ENCODE assay signal across 1 cellular context in the genomic region with DNA sequence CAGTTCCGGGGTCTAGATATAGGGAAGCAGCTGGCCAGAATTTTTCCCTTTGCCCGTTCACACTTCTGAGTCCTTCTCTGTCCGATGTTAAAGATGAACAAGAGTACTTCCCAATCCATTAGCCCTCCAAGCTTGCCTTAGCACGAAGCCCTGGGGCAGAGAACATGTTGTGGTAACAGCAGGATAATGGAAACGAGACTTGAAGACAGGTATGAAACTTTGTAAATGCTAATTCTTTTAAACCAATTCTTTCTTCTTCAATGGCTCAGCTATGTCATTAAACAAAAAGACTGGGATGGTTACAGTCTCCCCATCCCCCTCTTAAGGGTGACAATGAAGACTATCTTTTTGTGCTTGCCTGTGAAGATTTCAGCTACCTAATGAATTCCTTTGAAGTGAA.
TF ChIP-seq lines count a peak whose summit lies in the region.

No MANE protein-coding gene starts in this region.

TF ChIP-seq in H1, 55 proteins besides CTCF, POLR2A, EP300 and RAD21 (continued from another document):
- TF ChIP-seq, protein P1, sequence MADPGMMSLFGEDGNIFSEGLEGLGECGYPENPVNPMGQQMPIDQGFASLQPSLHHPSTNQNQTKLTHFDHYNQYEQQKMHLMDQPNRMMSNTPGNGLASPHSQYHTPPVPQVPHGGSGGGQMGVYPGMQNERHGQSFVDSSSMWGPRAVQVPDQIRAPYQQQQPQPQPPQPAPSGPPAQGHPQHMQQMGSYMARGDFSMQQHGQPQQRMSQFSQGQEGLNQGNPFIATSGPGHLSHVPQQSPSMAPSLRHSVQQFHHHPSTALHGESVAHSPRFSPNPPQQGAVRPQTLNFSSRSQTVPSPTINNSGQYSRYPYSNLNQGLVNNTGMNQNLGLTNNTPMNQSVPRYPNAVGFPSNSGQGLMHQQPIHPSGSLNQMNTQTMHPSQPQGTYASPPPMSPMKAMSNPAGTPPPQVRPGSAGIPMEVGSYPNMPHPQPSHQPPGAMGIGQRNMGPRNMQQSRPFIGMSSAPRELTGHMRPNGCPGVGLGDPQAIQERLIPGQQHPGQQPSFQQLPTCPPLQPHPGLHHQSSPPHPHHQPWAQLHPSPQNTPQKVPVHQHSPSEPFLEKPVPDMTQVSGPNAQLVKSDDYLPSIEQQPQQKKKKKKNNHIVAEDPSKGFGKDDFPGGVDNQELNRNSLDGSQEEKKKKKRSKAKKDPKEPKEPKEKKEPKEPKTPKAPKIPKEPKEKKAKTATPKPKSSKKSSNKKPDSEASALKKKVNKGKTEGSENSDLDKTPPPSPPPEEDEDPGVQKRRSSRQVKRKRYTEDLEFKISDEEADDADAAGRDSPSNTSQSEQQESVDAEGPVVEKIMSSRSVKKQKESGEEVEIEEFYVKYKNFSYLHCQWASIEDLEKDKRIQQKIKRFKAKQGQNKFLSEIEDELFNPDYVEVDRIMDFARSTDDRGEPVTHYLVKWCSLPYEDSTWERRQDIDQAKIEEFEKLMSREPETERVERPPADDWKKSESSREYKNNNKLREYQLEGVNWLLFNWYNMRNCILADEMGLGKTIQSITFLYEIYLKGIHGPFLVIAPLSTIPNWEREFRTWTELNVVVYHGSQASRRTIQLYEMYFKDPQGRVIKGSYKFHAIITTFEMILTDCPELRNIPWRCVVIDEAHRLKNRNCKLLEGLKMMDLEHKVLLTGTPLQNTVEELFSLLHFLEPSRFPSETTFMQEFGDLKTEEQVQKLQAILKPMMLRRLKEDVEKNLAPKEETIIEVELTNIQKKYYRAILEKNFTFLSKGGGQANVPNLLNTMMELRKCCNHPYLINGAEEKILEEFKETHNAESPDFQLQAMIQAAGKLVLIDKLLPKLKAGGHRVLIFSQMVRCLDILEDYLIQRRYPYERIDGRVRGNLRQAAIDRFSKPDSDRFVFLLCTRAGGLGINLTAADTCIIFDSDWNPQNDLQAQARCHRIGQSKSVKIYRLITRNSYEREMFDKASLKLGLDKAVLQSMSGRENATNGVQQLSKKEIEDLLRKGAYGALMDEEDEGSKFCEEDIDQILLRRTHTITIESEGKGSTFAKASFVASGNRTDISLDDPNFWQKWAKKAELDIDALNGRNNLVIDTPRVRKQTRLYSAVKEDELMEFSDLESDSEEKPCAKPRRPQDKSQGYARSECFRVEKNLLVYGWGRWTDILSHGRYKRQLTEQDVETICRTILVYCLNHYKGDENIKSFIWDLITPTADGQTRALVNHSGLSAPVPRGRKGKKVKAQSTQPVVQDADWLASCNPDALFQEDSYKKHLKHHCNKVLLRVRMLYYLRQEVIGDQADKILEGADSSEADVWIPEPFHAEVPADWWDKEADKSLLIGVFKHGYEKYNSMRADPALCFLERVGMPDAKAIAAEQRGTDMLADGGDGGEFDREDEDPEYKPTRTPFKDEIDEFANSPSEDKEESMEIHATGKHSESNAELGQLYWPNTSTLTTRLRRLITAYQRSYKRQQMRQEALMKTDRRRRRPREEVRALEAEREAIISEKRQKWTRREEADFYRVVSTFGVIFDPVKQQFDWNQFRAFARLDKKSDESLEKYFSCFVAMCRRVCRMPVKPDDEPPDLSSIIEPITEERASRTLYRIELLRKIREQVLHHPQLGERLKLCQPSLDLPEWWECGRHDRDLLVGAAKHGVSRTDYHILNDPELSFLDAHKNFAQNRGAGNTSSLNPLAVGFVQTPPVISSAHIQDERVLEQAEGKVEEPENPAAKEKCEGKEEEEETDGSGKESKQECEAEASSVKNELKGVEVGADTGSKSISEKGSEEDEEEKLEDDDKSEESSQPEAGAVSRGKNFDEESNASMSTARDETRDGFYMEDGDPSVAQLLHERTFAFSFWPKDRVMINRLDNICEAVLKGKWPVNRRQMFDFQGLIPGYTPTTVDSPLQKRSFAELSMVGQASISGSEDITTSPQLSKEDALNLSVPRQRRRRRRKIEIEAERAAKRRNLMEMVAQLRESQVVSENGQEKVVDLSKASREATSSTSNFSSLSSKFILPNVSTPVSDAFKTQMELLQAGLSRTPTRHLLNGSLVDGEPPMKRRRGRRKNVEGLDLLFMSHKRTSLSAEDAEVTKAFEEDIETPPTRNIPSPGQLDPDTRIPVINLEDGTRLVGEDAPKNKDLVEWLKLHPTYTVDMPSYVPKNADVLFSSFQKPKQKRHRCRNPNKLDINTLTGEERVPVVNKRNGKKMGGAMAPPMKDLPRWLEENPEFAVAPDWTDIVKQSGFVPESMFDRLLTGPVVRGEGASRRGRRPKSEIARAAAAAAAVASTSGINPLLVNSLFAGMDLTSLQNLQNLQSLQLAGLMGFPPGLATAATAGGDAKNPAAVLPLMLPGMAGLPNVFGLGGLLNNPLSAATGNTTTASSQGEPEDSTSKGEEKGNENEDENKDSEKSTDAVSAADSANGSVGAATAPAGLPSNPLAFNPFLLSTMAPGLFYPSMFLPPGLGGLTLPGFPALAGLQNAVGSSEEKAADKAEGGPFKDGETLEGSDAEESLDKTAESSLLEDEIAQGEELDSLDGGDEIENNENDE (IDR thresholded peaks at IDR 0.05; ENCODE audit: insufficient replicate concordance, low read length): peak; percentile 80
- TF ChIP-seq KDM5A (IDR thresholded peaks at IDR 0.05; ENCODE audit: low read length): no peak
- TF ChIP-seq, protein P2, sequence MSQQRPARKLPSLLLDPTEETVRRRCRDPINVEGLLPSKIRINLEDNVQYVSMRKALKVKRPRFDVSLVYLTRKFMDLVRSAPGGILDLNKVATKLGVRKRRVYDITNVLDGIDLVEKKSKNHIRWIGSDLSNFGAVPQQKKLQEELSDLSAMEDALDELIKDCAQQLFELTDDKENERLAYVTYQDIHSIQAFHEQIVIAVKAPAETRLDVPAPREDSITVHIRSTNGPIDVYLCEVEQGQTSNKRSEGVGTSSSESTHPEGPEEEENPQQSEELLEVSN (IDR thresholded peaks at IDR 0.05): 0 out of 2 replicates have a peak, but pooled peaks have one; percentile 27
